Comparison of ENCODE assay signal across 8 cellular contexts in genomic region chr1:93552751-93553455, GRCh38.
DNase-seq lines count a peak whose midpoint lies in the region; ATAC-seq, FAIRE-seq and TF ChIP-seq lines count a peak whose summit lies in the region.

No MANE protein-coding gene starts in this region.

- H3K4me3 ChIP-seq in neural progenitor cell, result no peak overlapping the region

- no peak overlapping the region for H3K4me3 Mint-ChIP-seq in neural progenitor cell
- H3K4me3 Mint-ChIP-seq in activated T-helper 1 cell treated with anti-CD3 and anti-CD28 coated beads, Interleukin-12 subunit alpha, Interleukin-12 subunit beta, Interleukin-2, Interleukin-4 antibody, amounts not matched to agents 30 ng/mL and 10 ng/mL and 1 ng/mL, durations not matched to agents 14 hours and 24 hours and 36 hours, result no peak overlapping the region

- peaks cover 27% of the 10 kb centered on the region for H3K36me3 ChIP-seq in neural progenitor cell

- no peak overlapping the region for H3K27ac ChIP-seq in neural progenitor cell

- peaks cover 16% of the 10 kb centered on the region for H3K4me1 ChIP-seq in neural progenitor cell

- H3K79me2 ChIP-seq in neural progenitor cell (ENCODE audit: low read depth), result no peaks in the 10 kb centered on the region

- H3K27me3 ChIP-seq in neural progenitor cell, result no peaks in the 10 kb centered on the region

- no peak for ATAC-seq in GM19397 (IDR thresholded peaks at IDR 0.05; ENCODE audit: unreplicated experiment)

- H2AFZ ChIP-seq in neural progenitor cell (replicated peaks), result no peak overlapping the region

- no peaks in the 10 kb centered on the region for H3K27me3 Mint-ChIP-seq in neural progenitor cell (ENCODE audit: insufficient read depth, low read depth)
- peaks cover 11% of the 10 kb centered on the region for H3K27me3 Mint-ChIP-seq in activated T-helper 1 cell treated with anti-CD3 and anti-CD28 coated beads, Interleukin-12 subunit alpha, Interleukin-12 subunit beta, Interleukin-2, Interleukin-4 antibody, amounts not matched to agents 30 ng/mL and 10 ng/mL and 1 ng/mL, durations not matched to agents 14 hours and 24 hours and 36 hours (ENCODE audit: insufficient read depth)

- no peak overlapping the region for H3K9ac ChIP-seq in neural progenitor cell

- H3K9me3 ChIP-seq in neural progenitor cell (ENCODE audit: low read depth), result peaks cover under 1% of the 10 kb centered on the region

- peaks cover under 1% of the 10 kb centered on the region for H3K9me3 Mint-ChIP-seq in neural progenitor cell
- H3K9me3 Mint-ChIP-seq in activated T-helper 1 cell treated with anti-CD3 and anti-CD28 coated beads, Interleukin-12 subunit alpha, Interleukin-12 subunit beta, Interleukin-2, Interleukin-4 antibody, amounts not matched to agents 30 ng/mL and 10 ng/mL and 1 ng/mL, durations not matched to agents 14 hours and 24 hours and 36 hours, result no peaks in the 10 kb centered on the region

- FAIRE-seq in GM12891 (lab: Jason Lieb, UNC), result no peak

- H3K4me2 ChIP-seq in neural progenitor cell, result peak overlapping the region; percentile 14

- H4K20me1 ChIP-seq in neural progenitor cell (ENCODE audit: low read depth), result peaks cover 31% of the 10 kb centered on the region

- intact Hi-C loops in activated T-helper 1 cell treated with anti-CD3 and anti-CD28 coated beads, Interleukin-12 subunit alpha, Interleukin-12 subunit beta, Interleukin-2, Interleukin-4 antibody, amounts not matched to agents 30 ng/mL and 10 ng/mL and 1 ng/mL, durations not matched to agents 14 hours and 24 hours and 36 hours (cut with micrococcal nuclease), result no loop called here

- peaks cover 15% of the 10 kb centered on the region for H3K4me1 Mint-ChIP-seq in neural progenitor cell
- H3K4me1 Mint-ChIP-seq in activated T-helper 1 cell treated with anti-CD3 and anti-CD28 coated beads, Interleukin-12 subunit alpha, Interleukin-12 subunit beta, Interleukin-2, Interleukin-4 antibody, amounts not matched to agents 30 ng/mL and 10 ng/mL and 1 ng/mL, durations not matched to agents 14 hours and 24 hours and 36 hours (ENCODE audit: low read depth), result peaks cover 5% of the 10 kb centered on the region

- DNase-seq in Daoy (ENCODE audit: low read depth), result peak; percentile 77
- DNase-seq in NCI-H524 treated with DMSO at 0.1 percent for 48 hours (lab: John Stamatoyannopoulos, UW), result peak; percentile 26
- peak; percentile 50 for DNase-seq in epidermal melanocyte (ENCODE audit: insufficient read length, low spot score)
- DNase-seq in neural progenitor cell (ENCODE audit: low spot score), result peak; percentile 23
- DNase-seq in activated T-helper 1 cell treated with anti-CD3 and anti-CD28 coated beads, Interleukin-12 subunit alpha, Interleukin-12 subunit beta, Interleukin-2, Interleukin-4 antibody, amounts not matched to agents 30 ng/mL and 10 ng/mL and 1 ng/mL, durations not matched to agents 14 hours and 24 hours and 36 hours (ENCODE audit: low spot score), result no peak
- DNase-seq in NCI-H2227 treated with DMSO at 0.1 percent for 48 hours (lab: John Stamatoyannopoulos, UW), result no peak
- no peak for DNase-seq in GM12891 (ENCODE audit: insufficient read length, low spot score)

- H3K36me3 Mint-ChIP-seq in neural progenitor cell, result peaks cover 34% of the 10 kb centered on the region
- no peaks in the 10 kb centered on the region for H3K36me3 Mint-ChIP-seq in activated T-helper 1 cell treated with anti-CD3 and anti-CD28 coated beads, Interleukin-12 subunit alpha, Interleukin-12 subunit beta, Interleukin-2, Interleukin-4 antibody, amounts not matched to agents 30 ng/mL and 10 ng/mL and 1 ng/mL, durations not matched to agents 14 hours and 24 hours and 36 hours (ENCODE audit: low read depth)

- peaks cover 35% of the 10 kb centered on the region for H3F3A ChIP-seq in neural progenitor cell (ENCODE audit: low read depth)

- H3K27ac Mint-ChIP-seq in neural progenitor cell, result no peak overlapping the region
- no peak overlapping the region for H3K27ac Mint-ChIP-seq in activated T-helper 1 cell treated with anti-CD3 and anti-CD28 coated beads, Interleukin-12 subunit alpha, Interleukin-12 subunit beta, Interleukin-2, Interleukin-4 antibody, amounts not matched to agents 30 ng/mL and 10 ng/mL and 1 ng/mL, durations not matched to agents 14 hours and 24 hours and 36 hours

- TF ChIP-seq CTCF in neural progenitor cell (IDR thresholded peaks at IDR 0.05), result no peak

- no peak for TF ChIP-seq POLR2A in GM12891 (IDR thresholded peaks at IDR 0.05; ENCODE audit: low read depth, low read length)

TF ChIP-seq in GM12891, 5 proteins besides CTCF, POLR2A, EP300 and RAD21:
- TF ChIP-seq POLR2AphosphoS5 (IDR thresholded peaks at IDR 0.05; ENCODE audit: low read depth, low read length) (no peak), PAX5 (IDR thresholded peaks at IDR 0.05; ENCODE audit: insufficient read depth, low read length, severe bottlenecking) (no peak), POU2F2 (IDR thresholded peaks at IDR 0.05; ENCODE audit: low read depth, low read length) (no peak), TAF1 (IDR thresholded peaks at IDR 0.05; ENCODE audit: low read depth, low read length) (no peak), SPI1 (IDR thresholded peaks at IDR 0.05; ENCODE audit: low read depth, low read length) (no peak)

Comparison
In these comparisons a context has a peak if more than half of its experiments do, and no peak if none do; other contexts are left out.
1. DNase-seq: peak in Daoy (single experiment), NCI-H524 treated with DMSO at 0.1 percent for 48 hours (single experiment), epidermal melanocyte (single experiment) and neural progenitor cell (single experiment); none in activated T-helper 1 cell treated with anti-CD3 and anti-CD28 coated beads, Interleukin-12 subunit alpha, Interleukin-12 subunit beta, Interleukin-2, Interleukin-4 antibody, amounts not matched to agents 30 ng/mL and 10 ng/mL and 1 ng/mL, durations not matched to agents 14 hours and 24 hours and 36 hours (single experiment), NCI-H2227 treated with DMSO at 0.1 percent for 48 hours (single experiment) and GM12891 (single experiment).